ENCODE assay signal across 8 cellular contexts in the genomic region with DNA sequence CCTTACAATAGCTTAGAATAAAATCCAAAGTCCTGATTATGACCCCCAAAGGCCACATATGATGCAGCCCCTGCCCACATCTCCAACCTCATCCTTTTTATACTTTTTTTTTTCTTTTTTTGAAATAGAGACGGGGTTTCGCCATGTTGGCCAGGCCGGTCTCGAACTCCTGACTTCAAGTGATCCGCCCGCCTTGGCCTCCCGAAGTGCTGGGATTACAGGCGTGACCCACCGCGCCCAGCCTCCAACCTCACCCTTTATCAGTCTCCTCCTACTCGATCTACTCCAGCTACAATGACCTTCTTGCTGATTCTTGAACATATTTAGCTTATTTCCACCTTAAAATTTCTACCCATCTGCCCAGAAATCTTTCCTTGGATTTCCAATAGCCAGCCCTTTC. TPM values are rescaled to one million over a fixed set of nuclear protein-coding genes. Genes with fewer than 3 reads are reported as not detected.
DNase-seq lines count a peak whose midpoint lies in the region; ATAC-seq, FAIRE-seq and TF ChIP-seq lines count a peak whose summit lies in the region.

No MANE protein-coding gene starts in this region.

- POLR2A ChIA-PET in A549 (lab: Yijun Ruan, JAX), result interaction anchor here (0.9 to 1.2 kb wide), 3 partner anchors 155 to 242 kb away, joined by 3 to 4 read pairs (median 3); a partner anchor contains a TSS

- 11% methylated on average over 11 of the region's 11 CpGs for WGBS in A549 (ENCODE audit: missing lambda C conversion rate)

- no peak for FAIRE-seq in A549 (lab: Jason Lieb, UNC)

- H3K4me3 ChIP-seq in A549 (peak overlapping the region; percentile 71), HUES48 (ENCODE audit: low read depth, low read length) (peak overlapping the region; percentile 96), breast epithelium (peak overlapping the region; percentile 90 to 100 (median 96)), mucosa of descending colon (peak overlapping the region; percentile 95)

- ATAC-seq in A549 (no peak), mucosa of descending colon (peak; percentile 22), HG03159 (IDR thresholded peaks at IDR 0.05; ENCODE audit: unreplicated experiment) (no peak), GM19467 (IDR thresholded peaks at IDR 0.05; ENCODE audit: unreplicated experiment) (no peak)

- no peak for TF ChIP-seq RAD21 in A549 (conservative IDR thresholded peaks at IDR 0.05 in 1 of 2, IDR thresholded peaks at IDR 0.05 in 1 of 2)

- H3K9me3 ChIP-seq in A549, result no peaks in the 10 kb centered on the region
- H3K9me3 ChIP-seq in HUES48 (ENCODE audit: control insufficient read depth, insufficient read depth, low read length), result no peaks in the 10 kb centered on the region
- no peaks in the 10 kb centered on the region for H3K9me3 ChIP-seq in breast epithelium
- no peaks in the 10 kb centered on the region for H3K9me3 ChIP-seq in mucosa of descending colon

- peaks cover 22% of the 10 kb centered on the region for H3K36me3 ChIP-seq in HUES48 (ENCODE audit: control insufficient read depth, insufficient read depth, low read length)
- H3K36me3 ChIP-seq in breast epithelium, result no peaks in the 10 kb centered on the region
- no peaks in the 10 kb centered on the region for H3K36me3 ChIP-seq in mucosa of descending colon (ENCODE audit: low read depth)

- no peak for TF ChIP-seq EP300 in A549 (IDR thresholded peaks at IDR 0.05)

- H3K4me1 ChIP-seq in A549, result peaks cover 21% of the 10 kb centered on the region; the same call in 2 of the 3 replicates
- H3K4me1 ChIP-seq in HUES48 (ENCODE audit: control insufficient read depth, insufficient read depth, low read length), result peaks cover 9% of the 10 kb centered on the region
- H3K4me1 ChIP-seq in breast epithelium, result peaks cover 11 to 12% of the 10 kb centered on the region in 2 donors
- peaks cover 33% of the 10 kb centered on the region for H3K4me1 ChIP-seq in mucosa of descending colon (ENCODE audit: low read depth)

- peak overlapping the region; percentile 95 to 96 for H3K27ac ChIP-seq in A549
- no peak overlapping the region for H3K27ac ChIP-seq in HUES48 (ENCODE audit: low read depth, low read length)
- H3K27ac ChIP-seq in breast epithelium, result peak overlapping the region; percentile 97

- TF ChIP-seq CTCF in A549 (IDR thresholded peaks at IDR 0.05) (no peak), breast epithelium (IDR thresholded peaks at IDR 0.05) (no peak), mucosa of descending colon (IDR thresholded peaks at IDR 0.05) (no peak)

- H3K4me2 ChIP-seq in A549, result peak overlapping the region; percentile 97

- CTCF ChIA-PET in A549 (lab: Yijun Ruan, JAX), result interaction anchor here (0.9 to 2.3 kb wide), 3 partner anchors 13 to 1333 kb away, joined by 3 to 7 read pairs (median 5); no protein-coding TSS in a partner anchor

- intact Hi-C loops in breast epithelium (cut with DNase I; ENCODE audit: low total_unique reads) (loop anchor here (10.0 kb wide), 1 partner anchor 1384 kb away; a partner anchor contains a TSS), mucosa of descending colon (cut with DNase I, micrococcal nuclease) (no loop called here)

- H3K9ac ChIP-seq in HUES48 (ENCODE audit: low read depth, low read length), result peak overlapping the region; percentile 99

- H3K27me3 ChIP-seq in HUES48 (ENCODE audit: control insufficient read depth, insufficient read depth, low read length) (no peaks in the 10 kb centered on the region), breast epithelium (no peaks in the 10 kb centered on the region)

- TF ChIP-seq POLR2A in A549 (IDR thresholded peaks at IDR 0.05; ENCODE audit: low read length) (no peak), breast epithelium (IDR thresholded peaks at IDR 0.05) (no peak)

- DNase-seq in A549 (ENCODE audit: low read depth in 1 of 2, low spot score in 1 of 2) (no peak), breast epithelium (ENCODE audit: low spot score in 2 of 2) (no peak), mucosa of descending colon (peak; percentile 46 to 66 (median 59)), DMS79 treated with DMSO at 0.1 percent for 48 hours (lab: John Stamatoyannopoulos, UW) (no peak), Ammon's horn (ENCODE audit: low spot score) (no peak)

TF ChIP-seq in A549, 52 proteins besides CTCF, POLR2A, EP300 and RAD21:
- TF ChIP-seq NPAS2 (CRISPR knock-in tag; IDR thresholded peaks at IDR 0.05; ENCODE audit: borderline replicate concordance) (no peak), FOSB (CRISPR knock-in tag; IDR thresholded peaks at IDR 0.05) (no peak), HOXB13 (CRISPR knock-in tag; IDR thresholded peaks at IDR 0.05; ENCODE audit: low read depth) (no peak)
- TF ChIP-seq, protein P1, sequence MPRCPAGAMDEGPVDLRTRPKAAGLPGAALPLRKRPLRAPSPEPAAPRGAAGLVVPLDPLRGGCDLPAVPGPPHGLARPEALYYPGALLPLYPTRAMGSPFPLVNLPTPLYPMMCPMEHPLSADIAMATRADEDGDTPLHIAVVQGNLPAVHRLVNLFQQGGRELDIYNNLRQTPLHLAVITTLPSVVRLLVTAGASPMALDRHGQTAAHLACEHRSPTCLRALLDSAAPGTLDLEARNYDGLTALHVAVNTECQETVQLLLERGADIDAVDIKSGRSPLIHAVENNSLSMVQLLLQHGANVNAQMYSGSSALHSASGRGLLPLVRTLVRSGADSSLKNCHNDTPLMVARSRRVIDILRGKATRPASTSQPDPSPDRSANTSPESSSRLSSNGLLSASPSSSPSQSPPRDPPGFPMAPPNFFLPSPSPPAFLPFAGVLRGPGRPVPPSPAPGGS (IDR thresholded peaks at IDR 0.05), result no peak

RNA-seq across cellular contexts. Expression of a gene that starts 1.2 kb away (rescaled TPM):
- polyA plus RNA-seq in A549 (2011; rRNA removed) (66.1 and 69.5 TPM in 2 replicates), A549 (2017; fragmentation: RNase III; extraction: RNeasy Plus Mini Kit Qiagen cat#74134 plus additional on column Dnase treatment) (31.5 to 35.7 TPM (median 33.9 TPM) in 3 replicates)
- 49.4 and 52.1 TPM in 2 replicates for polyA plus RNA-seq in A549 (2012; cell fraction: cytosol; rRNA removed)
- 40.8 and 47.9 TPM in 2 replicates for polyA plus RNA-seq in A549 (2012; cell fraction: nucleus; rRNA removed)
- polyA minus RNA-seq in A549 (2011; rRNA and poly(A)+ RNA removed), result 49.2 and 55.3 TPM in 2 replicates
- total RNA-seq in breast epithelium (10 to 100 TPM; 38.2 to 59.7 (median 40.0) TPM), mucosa of descending colon (10 to 100 TPM; 64.0 to 86.3 (median 82.0) TPM)

Comparison
In these comparisons a context has a peak if more than half of its experiments do, and no peak if none do; other contexts are left out.
1. DNase-seq: peak in mucosa of descending colon (3 of 3); none in A549 (0 of 2), breast epithelium (0 of 2), DMS79 treated with DMSO at 0.1 percent for 48 hours (single experiment) and Ammon's horn (single experiment).
2. Peak in every context shown above with its lines, with median percentiles within 50 percentile points of each other: H3K4me3 ChIP-seq.